1 cellular context compared by ENCODE assay signal in genomic region chr16:970379-970765, GRCh38.
TF ChIP-seq lines count a peak whose summit lies in the region.

No MANE protein-coding gene starts in this region.

TF ChIP-seq in endothelial cell of umbilical vein, 7 proteins besides CTCF, POLR2A, EP300 and RAD21 (continued from another document):
- TF ChIP-seq JUN (IDR thresholded peaks at IDR 0.05; ENCODE audit: borderline replicate concordance, insufficient read depth, insufficient read length, low read depth) (no peak), POLR2AphosphoS5 (IDR thresholded peaks at IDR 0.05; ENCODE audit: insufficient read depth, low read depth, low read length) (no peak)
TF ChIP-seq in endothelial cell of umbilical vein: peak in this region for 0.
